1 cellular context compared by ENCODE assay signal in genomic region chr22:49368221-49368975, GRCh38.
TF ChIP-seq lines count a peak whose summit lies in the region.

No MANE protein-coding gene starts in this region.

TF ChIP-seq in WTC11, 78 proteins besides CTCF, POLR2A, EP300 and RAD21 (continued from another document):
- no peak for TF ChIP-seq ERG (CRISPR knock-in tag; IDR thresholded peaks at IDR 0.05)
- no peak for TF ChIP-seq HMGXB4 (CRISPR knock-in tag; IDR thresholded peaks at IDR 0.05)
- no peak for TF ChIP-seq NR1H2 (CRISPR knock-in tag; IDR thresholded peaks at IDR 0.05)
- no peak for TF ChIP-seq ESRRA (CRISPR knock-in tag; IDR thresholded peaks at IDR 0.05; ENCODE audit: borderline replicate concordance)
- no peak for TF ChIP-seq E2F1 (CRISPR knock-in tag; IDR thresholded peaks at IDR 0.05)
